8 cellular contexts compared by ENCODE assay signal in genomic region chr19:36420961-36421748, GRCh38. TPM values are rescaled to one million over a fixed set of nuclear protein-coding genes. Genes with fewer than 3 reads are reported as not detected.
A peak's percentile ranks its signal among the peaks of the same experiment; 100 is the strongest.
DNase-seq lines count a peak whose midpoint lies in the region; ATAC-seq and TF ChIP-seq lines count a peak whose summit lies in the region.

No MANE protein-coding gene starts in this region.

- no peaks in the 10 kb centered on the region for H3K9me3 ChIP-seq in suprapubic skin

- DNase-seq in NCI-H510A (lab: John Stamatoyannopoulos, UW) (peak; percentile 6), NCI-H510A treated with DMSO at 0.1 percent for 48 hours (lab: John Stamatoyannopoulos, UW) (no peak), cerebellum (ENCODE audit: low spot score) (peak; percentile 47), kidney tubule cell (ENCODE audit: low spot score) (peak; percentile 21), suprapubic skin (ENCODE audit: low spot score in 2 of 2) (no peak), HEK293T (ENCODE audit: extremely low spot score) (no peak)

- H3K36me3 ChIP-seq in suprapubic skin: no peaks in the 10 kb centered on the region

- H3K27me3 ChIP-seq in suprapubic skin: peaks cover 16% of the 10 kb centered on the region

- no peak overlapping the region for H3K27ac ChIP-seq in suprapubic skin

- ATAC-seq in HG03280 (IDR thresholded peaks at IDR 0.05; ENCODE audit: unreplicated experiment) (no peak), HG03097 (IDR thresholded peaks at IDR 0.05; ENCODE audit: low FRiP score, unreplicated experiment) (no peak)

- CTCF ChIA-PET in HEK293T (lab: Yijun Ruan, JAX): no interaction called here

- TF ChIP-seq EP300 in suprapubic skin (IDR thresholded peaks at IDR 0.05): no peak

- H3K4me3 ChIP-seq in suprapubic skin: peak overlapping the region; percentile 42

- H3K4me1 ChIP-seq in suprapubic skin: peaks cover 13% of the 10 kb centered on the region

- no peak for TF ChIP-seq CTCF in suprapubic skin (IDR thresholded peaks at IDR 0.05)

- no peak for TF ChIP-seq POLR2A in suprapubic skin (IDR thresholded peaks at IDR 0.05)

- POLR2A ChIA-PET in HEK293T (lab: Yijun Ruan, JAX): no interaction called here

- 17% methylated on average over 52 of the region's 61 CpGs for WGBS in suprapubic skin

TF ChIP-seq in HEK293T, 16 proteins besides CTCF, POLR2A, EP300 and RAD21:
- TF ChIP-seq CTBP1 (IDR thresholded peaks at IDR 0.05; ENCODE audit: borderline replicate concordance) (no peak), L3MBTL2 (conservative IDR thresholded peaks at IDR 0.05) (no peak), TARDBP (IDR thresholded peaks at IDR 0.05) (no peak), ARNT (IDR thresholded peaks at IDR 0.05) (no peak), NFRKB (IDR thresholded peaks at IDR 0.05) (no peak), FOXK2 (IDR thresholded peaks at IDR 0.05) (no peak), LEF1 (IDR thresholded peaks at IDR 0.05; ENCODE audit: borderline replicate concordance) (no peak), FOXA1 (IDR thresholded peaks at IDR 0.05) (no peak), ELF4 (IDR thresholded peaks at IDR 0.05) (no peak), ZNF384 (IDR thresholded peaks at IDR 0.05) (no peak)
- TF ChIP-seq, protein P1, sequence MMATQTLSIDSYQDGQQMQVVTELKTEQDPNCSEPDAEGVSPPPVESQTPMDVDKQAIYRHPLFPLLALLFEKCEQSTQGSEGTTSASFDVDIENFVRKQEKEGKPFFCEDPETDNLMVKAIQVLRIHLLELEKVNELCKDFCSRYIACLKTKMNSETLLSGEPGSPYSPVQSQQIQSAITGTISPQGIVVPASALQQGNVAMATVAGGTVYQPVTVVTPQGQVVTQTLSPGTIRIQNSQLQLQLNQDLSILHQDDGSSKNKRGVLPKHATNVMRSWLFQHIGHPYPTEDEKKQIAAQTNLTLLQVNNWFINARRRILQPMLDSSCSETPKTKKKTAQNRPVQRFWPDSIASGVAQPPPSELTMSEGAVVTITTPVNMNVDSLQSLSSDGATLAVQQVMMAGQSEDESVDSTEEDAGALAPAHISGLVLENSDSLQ (IDR thresholded peaks at IDR 0.05): no peak
TF ChIP-seq in HEK293T: peak in this region for 0.

RNA-seq across cellular contexts. Expression of gene ZFP82, which starts 2.7 kb away (rescaled TPM):
- total RNA-seq in cerebellum: 41.6 TPM
- 1 to 10 TPM in 3 of 4 donors, under 1 TPM in 1; 0.47 to 4.0 (median 1.7) TPM for total RNA-seq in suprapubic skin

RNA-seq across cellular contexts. Expression of gene ZFP14, which starts 42.2 kb away (rescaled TPM):
- total RNA-seq in cerebellum (35.7 TPM), suprapubic skin (10 to 100 TPM in 1 of 4 donors, 1 to 10 TPM in 3; 1.5 to 10.5 (median 3.6) TPM)

Comparison
In these comparisons a context has a peak if more than half of its experiments do, and no peak if none do; other contexts are left out.
1. DNase-seq: peak in NCI-H510A (single experiment), cerebellum (single experiment) and kidney tubule cell (single experiment); none in NCI-H510A treated with DMSO at 0.1 percent for 48 hours (single experiment), suprapubic skin (0 of 2) and HEK293T (single experiment).